ENCODE assay signal across 8 cellular contexts in genomic region chr10:105952153-105952552, GRCh38.
DNase-seq lines count a peak whose midpoint lies in the region; ATAC-seq and TF ChIP-seq lines count a peak whose summit lies in the region.

No MANE protein-coding gene starts in this region.

- no peak overlapping the region for H3K27ac Mint-ChIP-seq in activated T-cell treated with anti-CD3 and anti-CD28 coated beads, Interleukin-2, amount 50 U/mL, for 24 hours

- H3K27me3 Mint-ChIP-seq in activated T-cell treated with anti-CD3 and anti-CD28 coated beads, Interleukin-2, amount 50 U/mL, for 24 hours, result no peaks in the 10 kb centered on the region

- intact Hi-C loops in left colon (cut with DNase I, micrococcal nuclease), result no loop called here

- H3K4me1 Mint-ChIP-seq in activated T-cell treated with anti-CD3 and anti-CD28 coated beads, Interleukin-2, amount 50 U/mL, for 24 hours (ENCODE audit: low read depth), result no peaks in the 10 kb centered on the region

- DNase-seq in GM12864 (ENCODE audit: low read depth) (peak; percentile 53), MV-4-11 (lab: John Stamatoyannopoulos, UW) (peak; percentile 44), fibroblast of mammary gland (ENCODE audit: low read depth) (peak; percentile 26), retina (peak; percentile 19), NCI-H187 (lab: John Stamatoyannopoulos, UW) (no peak), left colon (no peak)
- no peak for DNase-seq in activated T-cell treated with anti-CD3 and anti-CD28 coated beads, Interleukin-2, amount 50 U/mL, for 24 hours

- H3K4me3 ChIP-seq in GM12864 (ENCODE audit: low read depth, low read length) (no peak overlapping the region), fibroblast of mammary gland (ENCODE audit: control insufficient read depth, low read depth, low read length) (no peak overlapping the region)

- TF ChIP-seq CTCF in GM12864 (IDR thresholded peaks at IDR 0.05; ENCODE audit: low read depth, low read length, missing control alignments) (no peak), fibroblast of mammary gland (conservative IDR thresholded peaks at IDR 0.05; ENCODE audit: control insufficient read depth, insufficient read depth, low read depth, low read length) (no peak)

- H3K4me3 Mint-ChIP-seq in activated T-cell treated with anti-CD3 and anti-CD28 coated beads, Interleukin-2, amount 50 U/mL, for 24 hours, result no peak overlapping the region

- ATAC-seq in GM21825 (IDR thresholded peaks at IDR 0.05; ENCODE audit: unreplicated experiment), result peak; percentile 87
- ATAC-seq in left colon, result no peak

- H3K9me3 Mint-ChIP-seq in activated T-cell treated with anti-CD3 and anti-CD28 coated beads, Interleukin-2, amount 50 U/mL, for 24 hours, result no peaks in the 10 kb centered on the region

- no peaks in the 10 kb centered on the region for H3K36me3 Mint-ChIP-seq in activated T-cell treated with anti-CD3 and anti-CD28 coated beads, Interleukin-2, amount 50 U/mL, for 24 hours (ENCODE audit: low read depth)

Comparison
In these comparisons a context has a peak if more than half of its experiments do, and no peak if none do; other contexts are left out.
1. DNase-seq: peak in GM12864 (single experiment), MV-4-11 (single experiment), fibroblast of mammary gland (single experiment) and retina (single experiment); none in NCI-H187 (0 of 2), left colon (0 of 2) and activated T-cell treated with anti-CD3 and anti-CD28 coated beads, Interleukin-2, amount 50 U/mL, for 24 hours (single experiment).